ENCODE assay signal across 14 cellular contexts in the genomic region with DNA sequence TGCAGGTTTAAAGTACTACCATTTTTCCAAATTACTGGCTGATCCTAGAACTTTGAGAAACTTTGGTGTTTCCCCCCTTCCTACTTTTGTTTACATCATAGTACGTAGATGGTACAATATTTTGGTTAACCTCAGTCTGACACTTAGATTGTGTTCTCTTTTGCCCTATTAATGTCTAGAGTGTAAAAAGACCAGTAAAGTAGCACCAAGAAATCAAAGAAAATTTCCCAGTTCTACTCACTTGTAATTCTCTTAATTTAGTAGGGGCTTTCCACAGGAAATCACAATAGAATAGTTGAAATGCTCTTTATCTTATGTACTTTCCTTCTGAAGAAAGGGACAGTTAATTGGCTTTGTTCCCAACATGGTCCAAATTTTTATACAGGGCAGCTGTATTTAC. TPM values are rescaled to one million over a fixed set of nuclear protein-coding genes. Genes with fewer than 3 reads are reported as not detected.
DNase-seq lines count a peak whose midpoint lies in the region; ATAC-seq lines count a peak whose summit lies in the region.
"Had no signal": no experiment of that assay in that cellular context is flagged by ENCODE, and none has a peak within 500 bp of the region (broad histone marks: within the 10 kb centered on the region; RNA-seq: fewer than 3 reads in every experiment).

No MANE protein-coding gene starts in this region.

- H3K4me1 Mint-ChIP-seq in activated T-cell treated with anti-CD3 and anti-CD28 coated beads, Interleukin-2, amount 50 U/mL, for 24 hours (ENCODE audit: low read depth) = peaks cover 50% of the 10 kb centered on the region
- H3K4me1 Mint-ChIP-seq in stimulated activated memory B cell treated with anti-CD40 and anti-IgM and Interleukin-4, amounts not matched to agents 10 μg/mL and 1 μg/mL and 100 μg/mL, for 72 hours = peaks cover 41% of the 10 kb centered on the region

- ATAC-seq in stimulated activated memory B cell treated with anti-CD40 and anti-IgM and Interleukin-4, amounts not matched to agents 10 μg/mL and 1 μg/mL and 100 μg/mL, for 72 hours = no peak
- ATAC-seq in GM18502 (IDR thresholded peaks at IDR 0.05; ENCODE audit: poor library complexity, unreplicated experiment) = no peak
- ATAC-seq in sciatic nerve = no peak
- ATAC-seq: HepG2 had no signal

- no peak overlapping the region for H3K4me3 ChIP-seq in SJSA1

- peaks cover 10% of the 10 kb centered on the region; the same call in 1 of the 2 replicates for H3K36me3 ChIP-seq in SJSA1

- intact Hi-C loops in sciatic nerve (cut with DNase I) = no loop called here

- H3K27me3 ChIP-seq in SJSA1 (replicated peaks) = no peaks in the 10 kb centered on the region

- DNase-seq in activated T-cell treated with anti-CD3 and anti-CD28 coated beads, Interleukin-2, amount 50 U/mL, for 24 hours = no peak
- no peak for DNase-seq in activated T-cell treated with anti-CD3 and anti-CD28 coated beads, Interleukin-2, amount 50 U/mL, for 1 hour
- DNase-seq in SJSA1 (ENCODE audit: low read depth in 1 of 2, low spot score in 2 of 2) (peak in 1 of 2 experiments; percentile 46), dermis blood vessel endothelial cell (peak; percentile 66), NCI-H774 (lab: John Stamatoyannopoulos, UW) (no peak), sciatic nerve (ENCODE audit: low spot score) (no peak)
- DNase-seq: activated CD4-positive, alpha-beta T cell treated with anti-CD3 and anti-CD28 coated beads, Interleukin-2, amount 50 U/mL, for 48 hours; effector CD8-positive, alpha-beta T cell; NCI-H1048 had no signal

- H3K36me3 Mint-ChIP-seq in activated T-cell treated with anti-CD3 and anti-CD28 coated beads, Interleukin-2, amount 50 U/mL, for 24 hours (ENCODE audit: low read depth) = peaks cover 50% of the 10 kb centered on the region
- H3K36me3 Mint-ChIP-seq in stimulated activated memory B cell treated with anti-CD40 and anti-IgM and Interleukin-4, amounts not matched to agents 10 μg/mL and 1 μg/mL and 100 μg/mL, for 72 hours = peaks cover 37% of the 10 kb centered on the region

- peak overlapping the region; percentile 90 for H3K27ac Mint-ChIP-seq in activated T-cell treated with anti-CD3 and anti-CD28 coated beads, Interleukin-2, amount 50 U/mL, for 24 hours
- H3K27ac Mint-ChIP-seq in stimulated activated memory B cell treated with anti-CD40 and anti-IgM and Interleukin-4, amounts not matched to agents 10 μg/mL and 1 μg/mL and 100 μg/mL, for 72 hours = peak overlapping the region; percentile 86
- H3K27ac Mint-ChIP-seq: progenitor cell of endocrine pancreas; T-helper 1 cell treated with Interleukin-12 subunit alpha and Interleukin-12 subunit beta and Interleukin-4 antibody, amounts not matched to agents 30 μg/mL and 1 μg/mL, for 36 hours had no signal

- H3K27me3 Mint-ChIP-seq in activated T-cell treated with anti-CD3 and anti-CD28 coated beads, Interleukin-2, amount 50 U/mL, for 24 hours = no peaks in the 10 kb centered on the region
- no peaks in the 10 kb centered on the region for H3K27me3 Mint-ChIP-seq in stimulated activated memory B cell treated with anti-CD40 and anti-IgM and Interleukin-4, amounts not matched to agents 10 μg/mL and 1 μg/mL and 100 μg/mL, for 72 hours
- H3K27me3 Mint-ChIP-seq: progenitor cell of endocrine pancreas had no signal

- no peaks in the 10 kb centered on the region for H3K9me3 Mint-ChIP-seq in activated T-cell treated with anti-CD3 and anti-CD28 coated beads, Interleukin-2, amount 50 U/mL, for 24 hours
- no peaks in the 10 kb centered on the region for H3K9me3 Mint-ChIP-seq in stimulated activated memory B cell treated with anti-CD40 and anti-IgM and Interleukin-4, amounts not matched to agents 10 μg/mL and 1 μg/mL and 100 μg/mL, for 72 hours
- H3K9me3 Mint-ChIP-seq: T-helper 1 cell treated with Interleukin-12 subunit alpha and Interleukin-12 subunit beta and Interleukin-4 antibody, amounts not matched to agents 30 μg/mL and 1 μg/mL, for 36 hours had no signal

- H3K4me3 Mint-ChIP-seq in activated T-cell treated with anti-CD3 and anti-CD28 coated beads, Interleukin-2, amount 50 U/mL, for 24 hours = peak overlapping the region; percentile 40
- H3K4me3 Mint-ChIP-seq in stimulated activated memory B cell treated with anti-CD40 and anti-IgM and Interleukin-4, amounts not matched to agents 10 μg/mL and 1 μg/mL and 100 μg/mL, for 72 hours = peak overlapping the region; percentile 24

- no peaks in the 10 kb centered on the region for H3K9me3 ChIP-seq in SJSA1 (replicated peaks)

- peak overlapping the region; percentile 62 for H3K27ac ChIP-seq in SJSA1

- peaks cover 36% of the 10 kb centered on the region for H3K4me1 ChIP-seq in SJSA1 (replicated peaks)

RNA-seq across cellular contexts. Expression of a gene that starts 51.6 kb away (rescaled TPM):
- total RNA-seq in SJSA1 (2014; rRNA removed; shearing (Covaris generic)) = 35.0 and 47.9 TPM in 2 replicates
- total RNA-seq in dermis blood vessel endothelial cell = 64.5 and 73.2 TPM in 2 replicates
- 41.9 TPM for total RNA-seq in sciatic nerve
